19 cellular contexts compared by ENCODE assay signal in genomic region chr12:88836156-88836555, GRCh38.
A peak's percentile ranks its signal among the peaks of the same experiment; 100 is the strongest.
DNase-seq lines count a peak whose midpoint lies in the region; ATAC-seq, FAIRE-seq and TF ChIP-seq lines count a peak whose summit lies in the region.
"Had no signal": no experiment of that assay in that cellular context is flagged by ENCODE, and none has a peak within 500 bp of the region (broad histone marks: within the 10 kb centered on the region; RNA-seq: fewer than 3 reads in every experiment).

No MANE protein-coding gene starts in this region.

- no peak overlapping the region for H2BK120ac ChIP-seq in trophoblast cell (ENCODE audit: insufficient read depth, low read length, poor library complexity)

- DNase-seq in H54 (ENCODE audit: insufficient read length, low spot score) (no peak), PC-3 (peak; percentile 8), epithelial cell of prostate (ENCODE audit: low read depth, low spot score) (peak; percentile 26), trophoblast cell (peak; percentile 54 to 77), posterior vena cava (ENCODE audit: low spot score) (no peak), NCI-H510A (lab: John Stamatoyannopoulos, UW) (no peak)
- DNase-seq in activated naive CD4-positive, alpha-beta T cell treated with anti-CD3 and anti-CD28 coated beads for 36 hours, result no peak
- DNase-seq: CD8-positive, alpha-beta memory T cell; DMS 273 treated with DMSO at 0.1 percent for 48 hours; MG63; NCI-H1092 treated with DMSO at 0.1 percent for 48 hours; NCI-H1694 treated with DMSO at 0.1 percent for 48 hours; NCI-H2171; NCI-H82; RPMI8226; SJCRH30 had no signal

- peaks cover 2% of the 10 kb centered on the region for H3K79me1 ChIP-seq in trophoblast cell (ENCODE audit: low read length)

- H3K9me2 ChIP-seq in PC-3 (replicated peaks; ENCODE audit: low read length), result no peaks in the 10 kb centered on the region

- POLR2A ChIA-PET in PC-3 (lab: Charles Lee; ENCODE audit: unreplicated experiment), result no interaction called here

- no peak overlapping the region for H2AK5ac ChIP-seq in trophoblast cell (ENCODE audit: low read length)

- H3K36me3 Mint-ChIP-seq in activated naive CD4-positive, alpha-beta T cell treated with anti-CD3 and anti-CD28 coated beads for 36 hours (ENCODE audit: low read depth), result no peaks in the 10 kb centered on the region
- H3K36me3 Mint-ChIP-seq: CD8-positive, alpha-beta memory T cell had no signal

- H3K4me3 Mint-ChIP-seq in activated naive CD4-positive, alpha-beta T cell treated with anti-CD3 and anti-CD28 coated beads for 36 hours, result no peak overlapping the region
- H3K4me3 Mint-ChIP-seq: CD8-positive, alpha-beta memory T cell had no signal

- no peak overlapping the region for H3K4me3 ChIP-seq in PC-3 (ENCODE audit: low read length)
- H3K4me3 ChIP-seq in trophoblast cell (ENCODE audit: low read depth, low read length), result no peak overlapping the region
- H3K4me3 ChIP-seq: BLaER1, K562, MG63, SJCRH30 had no signal

- no peak overlapping the region for H3K4me2 ChIP-seq in PC-3 (ENCODE audit: low read length)
- H3K4me2 ChIP-seq in trophoblast cell (ENCODE audit: low read length), result no peak overlapping the region
- H3K4me2 ChIP-seq: BLaER1 had no signal

- H3K27ac ChIP-seq in PC-3 (ENCODE audit: low read length), result no peak overlapping the region
- H3K27ac ChIP-seq in epithelial cell of prostate, result peak overlapping the region; percentile 36
- H3K27ac ChIP-seq in trophoblast cell (ENCODE audit: low read depth, low read length), result no peak overlapping the region
- H3K27ac ChIP-seq: BLaER1, SJCRH30 had no signal

- H3K18ac ChIP-seq in trophoblast cell (ENCODE audit: low read length), result no peak overlapping the region

- no peaks in the 10 kb centered on the region for H3K9me3 ChIP-seq in PC-3 (ENCODE audit: low read length)
- H3K9me3 ChIP-seq in trophoblast cell (ENCODE audit: insufficient read depth, low read depth, low read length), result peaks cover 6% of the 10 kb centered on the region
- H3K9me3 ChIP-seq: SJCRH30 had no signal

- peak; percentile 27 for FAIRE-seq in H54 (lab: Jason Lieb, UNC)
- FAIRE-seq: K562 had no signal

- no peak for ATAC-seq in PC-3
- no peak for ATAC-seq in GM19395 (IDR thresholded peaks at IDR 0.05; ENCODE audit: unreplicated experiment)
- ATAC-seq: K562 had no signal

- peaks cover 3% of the 10 kb centered on the region for H3K9me3 Mint-ChIP-seq in activated naive CD4-positive, alpha-beta T cell treated with anti-CD3 and anti-CD28 coated beads for 36 hours

- no peak for TF ChIP-seq POLR2A in H54 (IDR thresholded peaks at IDR 0.05; ENCODE audit: low read depth, low read length)

- H3K4ac ChIP-seq in trophoblast cell (ENCODE audit: low read depth, low read length), result no peak overlapping the region

- H2AFZ ChIP-seq in PC-3 (ENCODE audit: low read length) (no peak overlapping the region), trophoblast cell (ENCODE audit: insufficient read depth, low read length, poor library complexity) (no peak overlapping the region)

- H3K79me2 ChIP-seq in PC-3 (ENCODE audit: low read length) (no peaks in the 10 kb centered on the region), trophoblast cell (ENCODE audit: control insufficient read depth, insufficient read depth, low read length, poor library complexity) (no peaks in the 10 kb centered on the region)

- no peak overlapping the region for H3K9ac ChIP-seq in PC-3 (ENCODE audit: low read length)
- no peak overlapping the region for H3K9ac ChIP-seq in trophoblast cell (ENCODE audit: low read length)
- H3K9ac ChIP-seq: BLaER1 had no signal

- no peak overlapping the region for H2BK12ac ChIP-seq in trophoblast cell (ENCODE audit: low read length)

- H4K20me1 ChIP-seq in PC-3 (ENCODE audit: low read length), result no peaks in the 10 kb centered on the region
- H4K20me1 ChIP-seq: BLaER1 had no signal

- no peak overlapping the region for H3K14ac ChIP-seq in trophoblast cell (ENCODE audit: low read length)

- intact Hi-C loops in PC-3 (cut with micrococcal nuclease) (no loop called here), posterior vena cava (cut with DNase I) (no loop called here)
- intact Hi-C loops in activated naive CD4-positive, alpha-beta T cell treated with anti-CD3 and anti-CD28 coated beads for 36 hours (cut with micrococcal nuclease), result no loop called here

- no peaks in the 10 kb centered on the region for H3K27me3 ChIP-seq in PC-3 (ENCODE audit: low read length)
- no peaks in the 10 kb centered on the region for H3K27me3 ChIP-seq in trophoblast cell (ENCODE audit: insufficient read depth, low read length)
- H3K27me3 ChIP-seq: BLaER1, MG63, SJCRH30 had no signal

- WGBS in trophoblast cell (ENCODE audit: extremely low coverage, insufficient coverage, insufficient read length), result no CpG with 5 or more reads among the region's 1 CpG

- H4K12ac ChIP-seq in trophoblast cell (ENCODE audit: low read depth, low read length), result no peak overlapping the region

- no peak for TF ChIP-seq CTCF in PC-3 (conservative IDR thresholded peaks at IDR 0.05; ENCODE audit: low read depth, low read length)

- H2BK5ac ChIP-seq in trophoblast cell (ENCODE audit: low read depth, low read length, poor library complexity), result no peak overlapping the region

- H3K23ac ChIP-seq in trophoblast cell (ENCODE audit: low read length), result no peak overlapping the region

- peaks cover 6% of the 10 kb centered on the region for H3F3A ChIP-seq in PC-3 (ENCODE audit: low read length, unreplicated experiment)

- H3K27me3 Mint-ChIP-seq in activated naive CD4-positive, alpha-beta T cell treated with anti-CD3 and anti-CD28 coated beads for 36 hours (ENCODE audit: low read depth), result no peaks in the 10 kb centered on the region
- H3K27me3 Mint-ChIP-seq: CD8-positive, alpha-beta memory T cell had no signal

- peaks cover 23% of the 10 kb centered on the region for H3K4me1 ChIP-seq in PC-3 (ENCODE audit: insufficient read depth, low read length)
- H3K4me1 ChIP-seq in trophoblast cell (ENCODE audit: control insufficient read depth in 1 of 2, insufficient read depth in 2 of 2, low read length in 2 of 2), result peaks cover 0 to 1% of the 10 kb centered on the region in 2 experiments
- H3K4me1 ChIP-seq: BLaER1, SJCRH30 had no signal

- H3K4me1 Mint-ChIP-seq in activated naive CD4-positive, alpha-beta T cell treated with anti-CD3 and anti-CD28 coated beads for 36 hours (ENCODE audit: low read depth), result no peaks in the 10 kb centered on the region
- H3K4me1 Mint-ChIP-seq: CD8-positive, alpha-beta memory T cell had no signal

- no peaks in the 10 kb centered on the region for H3K36me3 ChIP-seq in PC-3 (ENCODE audit: low read depth, low read length)
- H3K36me3 ChIP-seq in trophoblast cell (ENCODE audit: control insufficient read depth in 1 of 2, insufficient read depth in 2 of 2, low read length in 2 of 2), result no peaks in the 10 kb centered on the region
- H3K36me3 ChIP-seq: BLaER1, MG63, SJCRH30 had no signal

- no peak overlapping the region for H4K8ac ChIP-seq in trophoblast cell (ENCODE audit: low read depth, low read length)

- no TSS peak for BruUV-seq in PC-3 (replicated peaks; lab: Mats Ljungman, UMichigan)

- CTCF ChIA-PET in PC-3 (lab: Charles Lee), result no interaction called here
- CTCF ChIA-PET in activated naive CD4-positive, alpha-beta T cell treated with anti-CD3 and anti-CD28 coated beads for 36 hours (lab: Charles Lee), result no interaction called here

- H3K27ac Mint-ChIP-seq in activated naive CD4-positive, alpha-beta T cell treated with anti-CD3 and anti-CD28 coated beads for 36 hours, result no peak overlapping the region
- H3K27ac Mint-ChIP-seq: CD8-positive, alpha-beta memory T cell had no signal

- no peak overlapping the region for H4K91ac ChIP-seq in trophoblast cell (ENCODE audit: low read depth, low read length)

Comparison
In these comparisons a context has a peak if more than half of its experiments do, and no peak if none do; other contexts are left out.
1. DNase-seq: peak in PC-3 (single experiment), epithelial cell of prostate (single experiment) and trophoblast cell (2 of 2); none in H54 (single experiment), posterior vena cava (single experiment), NCI-H510A (single experiment) and activated naive CD4-positive, alpha-beta T cell treated with anti-CD3 and anti-CD28 coated beads for 36 hours (single experiment).